In the genomic region with DNA sequence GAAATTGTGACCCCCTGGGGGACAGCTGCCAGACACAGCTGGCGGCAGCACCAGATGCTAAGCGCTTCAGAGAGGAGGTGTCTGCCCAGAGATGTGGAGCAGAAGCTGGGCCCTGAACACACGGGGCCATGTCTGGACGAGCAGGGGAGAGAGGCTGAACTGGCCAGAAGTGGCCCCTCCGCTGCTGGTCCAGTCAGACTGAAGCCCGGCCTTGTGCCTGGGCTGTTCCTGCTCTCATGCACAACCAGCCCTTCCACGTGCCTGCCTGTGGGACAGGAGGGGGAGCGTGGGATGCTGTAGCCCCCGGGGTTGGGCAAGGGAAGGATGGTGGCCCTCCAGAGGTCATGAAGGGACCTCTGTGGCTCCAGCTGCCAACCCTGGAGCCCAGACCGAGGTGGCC, we compare ENCODE assay signal across 13 cellular contexts. TPM values are rescaled to one million over a fixed set of nuclear protein-coding genes. Genes with fewer than 3 reads are reported as not detected.
DNase-seq lines count a peak whose midpoint lies in the region; ATAC-seq, FAIRE-seq and TF ChIP-seq lines count a peak whose summit lies in the region.
"Had no signal": no experiment of that assay in that cellular context is flagged by ENCODE, and none has a peak within 500 bp of the region (broad histone marks: within the 10 kb centered on the region; RNA-seq: fewer than 3 reads in every experiment).

No MANE protein-coding gene starts in this region.

- intact Hi-C loops in Right ventricle myocardium superior (cut with DNase I) = no loop called here

- no peaks in the 10 kb centered on the region for H3K36me3 ChIP-seq in BLaER1
- H3K36me3 ChIP-seq: SJSA1, tibial artery had no signal

- H4K20me1 ChIP-seq in BLaER1 = peaks cover 25% of the 10 kb centered on the region; the same call in 1 of the 2 replicates

- ATAC-seq in GM18517 (IDR thresholded peaks at IDR 0.05; ENCODE audit: unreplicated experiment) (no peak), Right ventricle myocardium superior (ENCODE audit: poor library complexity) (no peak)

- no peaks in the 10 kb centered on the region for H3K9me3 ChIP-seq in BLaER1
- H3K9me3 ChIP-seq: SJSA1, tibial artery had no signal

- DNase-seq in NAMALWA (ENCODE audit: low spot score) (peak; percentile 62), fibroblast of the aortic adventitia (ENCODE audit: low read depth) (no peak), urothelium cell line (ENCODE audit: low spot score) (no peak), Right ventricle myocardium superior (no peak)
- DNase-seq: foreskin fibroblast, immature natural killer cell, MM.1S, tibial artery had no signal

- no peak for FAIRE-seq in urothelium cell line (lab: Jason Lieb, UNC)

- peaks cover 91% of the 10 kb centered on the region for H3K4me1 ChIP-seq in BLaER1

- peak overlapping the region; percentile 96 for H3K4me2 ChIP-seq in BLaER1

- H3K4me3 ChIP-seq in BLaER1 = peak overlapping the region; percentile 74; the same call in 1 of the 2 replicates
- peak overlapping the region; percentile 83 for H3K4me3 ChIP-seq in fibroblast of the aortic adventitia (ENCODE audit: low read depth, low read length)
- H3K4me3 ChIP-seq: SJSA1, tibial artery had no signal

- TF ChIP-seq CTCF in fibroblast of the aortic adventitia (IDR thresholded peaks at IDR 0.05; ENCODE audit: insufficient read depth, low read length) = no peak

- 0 out of 2 replicates have a peak overlapping the region, but pooled peaks have one; percentile 81 for H3K9ac ChIP-seq in BLaER1

- peaks cover 40% of the 10 kb centered on the region for H3K27me3 ChIP-seq in BLaER1

- H3K27ac ChIP-seq in BLaER1 = 0 out of 2 replicates have a peak overlapping the region, but pooled peaks have one; percentile 2
- H3K27ac ChIP-seq: SJSA1, tibial artery, VCaP had no signal

RNA-seq across cellular contexts. Expression of gene ADM2, which starts 1.8 kb away (rescaled TPM):
- total RNA-seq in fibroblast of the aortic adventitia (ENCODE audit: low replicate concordance) (2.5 and 8.0 TPM in 2 replicates), Right ventricle myocardium superior (not detected)

RNA-seq across cellular contexts. Expression of gene MIOX, which starts 3.6 kb away (rescaled TPM):
- total RNA-seq in fibroblast of the aortic adventitia (ENCODE audit: low replicate concordance) (not detected in 2 replicates), Right ventricle myocardium superior (not detected)
- total RNA-seq: osteoblast, SJSA1 had no signal

RNA-seq across cellular contexts. Expression of gene SBF1, which starts 8.3 kb away (rescaled TPM):
- total RNA-seq in fibroblast of the aortic adventitia (ENCODE audit: low replicate concordance) (70.9 and 76.1 TPM in 2 replicates), Right ventricle myocardium superior (46.6 TPM)

RNA-seq across cellular contexts. Expression of gene LMF2, which starts 24.4 kb away (rescaled TPM):
- 21.4 and 50.6 TPM in 2 replicates for total RNA-seq in fibroblast of the aortic adventitia (ENCODE audit: low replicate concordance)
- 25.3 TPM for total RNA-seq in Right ventricle myocardium superior

RNA-seq across cellular contexts. Expression of gene NCAPH2, which starts 24.9 kb away (rescaled TPM):
- 30.9 and 49.1 TPM in 2 replicates for total RNA-seq in fibroblast of the aortic adventitia (ENCODE audit: low replicate concordance)
- 28.8 TPM for total RNA-seq in Right ventricle myocardium superior
